Comparison of ENCODE assay signal across 9 cellular contexts in the genomic region with DNA sequence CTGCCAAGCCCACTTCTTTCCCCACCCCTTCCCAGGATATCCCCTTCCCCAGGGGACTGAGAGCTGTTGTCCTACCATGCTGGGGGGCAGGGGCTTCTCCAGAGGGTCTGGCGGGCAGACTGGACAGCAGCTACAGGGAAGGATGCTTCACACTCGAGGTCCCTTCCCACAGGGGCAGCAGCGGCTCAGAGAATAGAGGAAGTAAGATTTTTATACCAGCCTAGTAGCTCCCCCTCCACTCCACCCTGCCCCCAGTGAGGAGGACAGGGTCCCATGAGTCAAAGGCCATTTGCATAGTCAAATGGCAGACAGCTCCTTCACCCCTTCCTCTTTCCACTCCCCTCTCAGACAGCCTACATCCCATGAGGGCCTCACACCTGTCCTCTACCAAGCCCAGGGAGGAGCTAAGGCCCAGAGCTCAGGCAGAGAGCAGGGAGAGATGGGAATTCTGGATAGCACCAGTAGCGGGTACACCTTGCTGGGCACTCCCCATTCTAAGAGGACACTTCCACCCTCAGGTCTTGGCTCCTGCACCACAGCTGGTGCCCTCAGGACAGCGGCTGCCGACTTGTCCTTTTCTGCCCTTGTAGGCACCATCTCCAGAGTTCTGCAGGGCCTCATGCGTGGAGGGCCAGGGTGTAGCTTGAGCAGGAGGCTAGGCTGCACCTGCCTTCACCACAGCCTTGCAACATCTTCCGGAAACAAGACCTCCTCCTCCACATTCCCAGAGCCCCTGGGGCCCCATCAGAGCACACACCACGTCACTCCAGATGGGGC. TPM values are rescaled to one million over a fixed set of nuclear protein-coding genes. Genes with fewer than 3 reads are reported as not detected.
DNase-seq lines count a peak whose midpoint lies in the region; ATAC-seq and TF ChIP-seq lines count a peak whose summit lies in the region.
"Had no signal": no experiment of that assay in that cellular context is flagged by ENCODE, and none has a peak within 500 bp of the region (broad histone marks: within the 10 kb centered on the region; RNA-seq: fewer than 3 reads in every experiment).

A gene with protein sequence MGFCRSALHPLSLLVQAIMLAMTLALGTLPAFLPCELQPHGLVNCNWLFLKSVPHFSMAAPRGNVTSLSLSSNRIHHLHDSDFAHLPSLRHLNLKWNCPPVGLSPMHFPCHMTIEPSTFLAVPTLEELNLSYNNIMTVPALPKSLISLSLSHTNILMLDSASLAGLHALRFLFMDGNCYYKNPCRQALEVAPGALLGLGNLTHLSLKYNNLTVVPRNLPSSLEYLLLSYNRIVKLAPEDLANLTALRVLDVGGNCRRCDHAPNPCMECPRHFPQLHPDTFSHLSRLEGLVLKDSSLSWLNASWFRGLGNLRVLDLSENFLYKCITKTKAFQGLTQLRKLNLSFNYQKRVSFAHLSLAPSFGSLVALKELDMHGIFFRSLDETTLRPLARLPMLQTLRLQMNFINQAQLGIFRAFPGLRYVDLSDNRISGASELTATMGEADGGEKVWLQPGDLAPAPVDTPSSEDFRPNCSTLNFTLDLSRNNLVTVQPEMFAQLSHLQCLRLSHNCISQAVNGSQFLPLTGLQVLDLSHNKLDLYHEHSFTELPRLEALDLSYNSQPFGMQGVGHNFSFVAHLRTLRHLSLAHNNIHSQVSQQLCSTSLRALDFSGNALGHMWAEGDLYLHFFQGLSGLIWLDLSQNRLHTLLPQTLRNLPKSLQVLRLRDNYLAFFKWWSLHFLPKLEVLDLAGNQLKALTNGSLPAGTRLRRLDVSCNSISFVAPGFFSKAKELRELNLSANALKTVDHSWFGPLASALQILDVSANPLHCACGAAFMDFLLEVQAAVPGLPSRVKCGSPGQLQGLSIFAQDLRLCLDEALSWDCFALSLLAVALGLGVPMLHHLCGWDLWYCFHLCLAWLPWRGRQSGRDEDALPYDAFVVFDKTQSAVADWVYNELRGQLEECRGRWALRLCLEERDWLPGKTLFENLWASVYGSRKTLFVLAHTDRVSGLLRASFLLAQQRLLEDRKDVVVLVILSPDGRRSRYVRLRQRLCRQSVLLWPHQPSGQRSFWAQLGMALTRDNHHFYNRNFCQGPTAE (minus strand): TSS at position 194 of the 777 bp plus-strand sequence. CDS start 116 bp downstream, at position 78.

- H3K27me3 ChIP-seq in OCI-LY3 (ENCODE audit: low read depth, low read length) (no peaks in the 10 kb centered on the region), breast epithelium (no peaks in the 10 kb centered on the region)
- H3K27me3 ChIP-seq: pancreas had no signal

- H3K9me3 ChIP-seq in OCI-LY3 (ENCODE audit: insufficient read depth, low read length) (no peaks in the 10 kb centered on the region), breast epithelium (no peaks in the 10 kb centered on the region)
- H3K9me3 ChIP-seq: pancreas had no signal

- peaks cover 24% of the 10 kb centered on the region for H4K20me1 ChIP-seq in OCI-LY3 (ENCODE audit: insufficient read depth, low read length)

- peaks cover 34% of the 10 kb centered on the region for H3K36me3 Mint-ChIP-seq in memory B cell

- peak within 1 kb of the TSS; percentile 93 for H3K4me3 Mint-ChIP-seq in memory B cell

- H3K4me1 ChIP-seq in OCI-LY3 (ENCODE audit: low read length) = peaks cover 27% of the 10 kb centered on the region
- H3K4me1 ChIP-seq in breast epithelium = peaks cover 8 to 9% of the 10 kb centered on the region in 2 donors
- H3K4me1 ChIP-seq: pancreas had no signal

- H3K79me2 ChIP-seq in OCI-LY3 (ENCODE audit: low read length) = peaks cover 48% of the 10 kb centered on the region

- H3K9me3 Mint-ChIP-seq in memory B cell = no peaks in the 10 kb centered on the region

- DNase-seq in CD1c-positive myeloid dendritic cell (ENCODE audit: extremely low spot score) (peak; percentile 76), memory B cell (ENCODE audit: low spot score in 2 of 2) (peak; percentile 73 to 81), coronary artery (ENCODE audit: low spot score) (no peak), breast epithelium (ENCODE audit: low spot score in 2 of 2) (no peak), NCI-H1930 (lab: John Stamatoyannopoulos, UW) (no peak)

- intact Hi-C loops in breast epithelium (cut with DNase I; ENCODE audit: low total_unique reads) = no loop called here

- H3K4me3 ChIP-seq in OCI-LY3 (ENCODE audit: low read length) = peak within 1 kb of the TSS; percentile 83
- H3K4me3 ChIP-seq in coronary artery = no peak within 1 kb of the TSS
- H3K4me3 ChIP-seq in breast epithelium = no peak within 1 kb of the TSS
- H3K4me3 ChIP-seq: pancreas had no signal

- ATAC-seq in GM18907 (IDR thresholded peaks at IDR 0.05; ENCODE audit: unreplicated experiment) = peak; percentile 76
- ATAC-seq in HG02981 (IDR thresholded peaks at IDR 0.05; ENCODE audit: unreplicated experiment) = peak; percentile 83
- ATAC-seq in memory B cell (ENCODE audit: low read depth) = peak; percentile 94

- peaks cover 48% of the 10 kb centered on the region for H3K4me1 Mint-ChIP-seq in memory B cell

- no peak within 1 kb of the TSS for H2AFZ ChIP-seq in OCI-LY3 (ENCODE audit: low read depth, low read length)

- peak within 1 kb of the TSS; percentile 95 for H3K4me2 ChIP-seq in OCI-LY3 (ENCODE audit: low read length)

- no peak for TF ChIP-seq POLR2A in breast epithelium (IDR thresholded peaks at IDR 0.05)

- H3K27ac Mint-ChIP-seq in memory B cell = peak within 1 kb of the TSS; percentile 94

- peak within 1 kb of the TSS; percentile 77 for H3K9ac ChIP-seq in OCI-LY3 (ENCODE audit: low read length)

- TF ChIP-seq CTCF in OCI-LY3 (IDR thresholded peaks at IDR 0.05; ENCODE audit: low read depth, low read length) (no peak), coronary artery (IDR thresholded peaks at IDR 0.05) (no peak), breast epithelium (IDR thresholded peaks at IDR 0.05) (no peak)

- H3K27ac ChIP-seq in OCI-LY3 (ENCODE audit: low read length) (peak within 1 kb of the TSS; percentile 82), coronary artery (no peak within 1 kb of the TSS), breast epithelium (peak within 1 kb of the TSS in 1 of 2 donors; percentile 32)
- H3K27ac ChIP-seq: pancreas had no signal

- H3K27me3 Mint-ChIP-seq in memory B cell = no peaks in the 10 kb centered on the region

- H3K36me3 ChIP-seq in OCI-LY3 (replicated peaks; ENCODE audit: low read depth, low read length) (peaks cover 33% of the 10 kb centered on the region), breast epithelium (peaks cover 6% of the 10 kb centered on the region)

RNA-seq across cellular contexts. Expression of the gene that starts here (rescaled TPM):
- under 1 TPM in 1 of 3 donors, not detected in 2; 0.29 TPM for total RNA-seq in breast epithelium

Comparison
In these comparisons a context has a peak if more than half of its experiments do, and no peak if none do; other contexts are left out.
1. DNase-seq: peak in CD1c-positive myeloid dendritic cell (single experiment) and memory B cell (2 of 2); none in coronary artery (single experiment), breast epithelium (0 of 2) and NCI-H1930 (0 of 2).
2. Peak in every context shown above with its lines, with median percentiles within 50 percentile points of each other: ATAC-seq.